10 cellular contexts compared by ENCODE assay signal in genomic region chr5:14806452-14806851, GRCh38.
DNase-seq lines count a peak whose midpoint lies in the region; ATAC-seq, FAIRE-seq and TF ChIP-seq lines count a peak whose summit lies in the region.
"Had no signal": no experiment of that assay in that cellular context is flagged by ENCODE, and none has a peak within 500 bp of the region (broad histone marks: within the 10 kb centered on the region; RNA-seq: fewer than 3 reads in every experiment).

No MANE protein-coding gene starts in this region.

- H2BK120ac ChIP-seq in IMR-90 (ENCODE audit: low read depth, low read length): no peak overlapping the region; the same call in 1 of the 2 replicates

- no peak overlapping the region for H2AK5ac ChIP-seq in IMR-90 (ENCODE audit: low read depth, low read length)

- intact Hi-C loops in IMR-90 (cut with micrococcal nuclease): no loop called here

- H4K8ac ChIP-seq in IMR-90 (ENCODE audit: low read depth in 2 of 2, low read length in 2 of 2): peak overlapping the region in 1 of 2 experiments; percentile 61; a peak in 1 of 4 replicates

- peak overlapping the region; percentile 50; the same call in 1 of the 2 replicates for H3K14ac ChIP-seq in IMR-90 (replicated peaks; ENCODE audit: low read depth, low read length)

- ATAC-seq in IMR-90 (ENCODE audit: low read depth): peak; percentile 35
- no peak for ATAC-seq in HG03354 (IDR thresholded peaks at IDR 0.05; ENCODE audit: poor library complexity, severe bottlenecking, unreplicated experiment)

- TF ChIP-seq RAD21 in IMR-90 (IDR thresholded peaks at IDR 0.05; ENCODE audit: low read length): no peak

- no peak for FAIRE-seq in small intestine (lab: Jason Lieb, UNC)

- H3K27me3 ChIP-seq in IMR-90 (ENCODE audit: control insufficient read depth, insufficient read depth, low read length): no peaks in the 10 kb centered on the region
- H3K27me3 ChIP-seq in small intestine (ENCODE audit: control insufficient read depth in 2 of 2, insufficient read depth in 2 of 2, low read length in 2 of 2): no peaks in the 10 kb centered on the region

- no peak overlapping the region for H3K4me3 ChIP-seq in IMR-90 (ENCODE audit: insufficient read depth, low read depth, low read length)
- H3K4me3 ChIP-seq in choroid plexus epithelial cell (ENCODE audit: low read depth, low read length): no peak overlapping the region
- H3K4me3 ChIP-seq in small intestine (ENCODE audit: low read depth in 1 of 2, low read length in 2 of 2): no peak overlapping the region

- no peak overlapping the region for H3K56ac ChIP-seq in IMR-90 (ENCODE audit: extremely low read depth, insufficient read depth, low read length)

- no peak for TF ChIP-seq POLR2A in IMR-90 (IDR thresholded peaks at IDR 0.05; ENCODE audit: low read depth, low read length)
- TF ChIP-seq POLR2A in erythroblast (IDR thresholded peaks at IDR 0.05; ENCODE audit: low read length): no peak

- peak overlapping the region; percentile 35; the same call in 1 of the 2 replicates for H3K23ac ChIP-seq in IMR-90 (ENCODE audit: low read depth, low read length)

- H3K4me1 ChIP-seq in IMR-90 (ENCODE audit: control insufficient read depth, insufficient read depth, low read length) (peaks cover 22% of the 10 kb centered on the region), small intestine (ENCODE audit: control insufficient read depth in 2 of 2, insufficient read depth in 1 of 2, low read depth in 1 of 2, low read length in 1 of 2) (peaks cover 0 to 4% of the 10 kb centered on the region in 2 donors)

- no TSS peak for BruUV-seq in IMR-90 (replicated peaks; lab: Mats Ljungman, UMichigan)

- H2BK5ac ChIP-seq in IMR-90 (ENCODE audit: low read depth, low read length, poor library complexity, severe bottlenecking): peak overlapping the region; percentile 59

- H2AK9ac ChIP-seq in IMR-90 (replicated peaks; ENCODE audit: low read depth, low read length, poor library complexity): no peak overlapping the region

- H3K9me1 ChIP-seq in IMR-90 (ENCODE audit: insufficient read depth, low read length): peaks cover 3% of the 10 kb centered on the region; the same call in 1 of the 2 replicates

- H3K79me1 ChIP-seq in IMR-90 (ENCODE audit: low read depth in 1 of 2, low read length in 2 of 2): peaks cover 6 to 12% of the 10 kb centered on the region in 2 experiments; a peak in 2 of 4 replicates

- no peak for TF ChIP-seq CTCF in IMR-90 (conservative IDR thresholded peaks at IDR 0.05; ENCODE audit: low read depth, low read length)
- TF ChIP-seq CTCF in choroid plexus epithelial cell (conservative IDR thresholded peaks at IDR 0.05; ENCODE audit: low read depth, low read length): no peak

- dilution Hi-C loops in IMR-90 (cut with HindIII; ENCODE audit: low sequenced_read_pairs, unreplicated experiment): no loop called here

- H3K27ac ChIP-seq in IMR-90 (ENCODE audit: insufficient read depth, low read length) (peak overlapping the region; percentile 13; the same call in 1 of the 2 replicates), small intestine (ENCODE audit: low read depth in 1 of 2, low read length in 1 of 2) (no peak overlapping the region)
- H3K27ac ChIP-seq: epithelial cell of prostate had no signal

- no CpG with 5 or more reads among the region's 7 CpGs for WGBS in IMR-90 (ENCODE audit: extremely low coverage in 2 of 2, insufficient read length in 1 of 2), 2 experiments
- WGBS in small intestine, 3 donors: 70 to 92% (median 87%) methylated on average over 7 of the region's 7 CpGs

- peak overlapping the region; percentile 24; the same call in 1 of the 2 replicates for H3K18ac ChIP-seq in IMR-90 (ENCODE audit: low read depth, low read length)

- no peaks in the 10 kb centered on the region for H4K20me1 ChIP-seq in IMR-90 (ENCODE audit: insufficient read depth, low read length)

- H4K5ac ChIP-seq in IMR-90 (ENCODE audit: low read depth, low read length): peak overlapping the region; percentile 67; the same call in 1 of the 2 replicates

- H3K36me3 ChIP-seq in IMR-90 (ENCODE audit: control insufficient read depth, insufficient read depth, low read length) (no peaks in the 10 kb centered on the region; the same call in 1 of the 2 replicates), small intestine (ENCODE audit: control insufficient read depth in 2 of 2, insufficient read depth in 2 of 2, low read length in 2 of 2) (no peaks in the 10 kb centered on the region)

- POLR2A ChIA-PET in IMR-90 (lab: Charles Lee; ENCODE audit: unreplicated experiment): no interaction called here

- H4K91ac ChIP-seq in IMR-90 (ENCODE audit: insufficient read depth, low read depth, low read length): no peak overlapping the region

- CTCF ChIA-PET in IMR-90 (lab: Yijun Ruan, JAX): interaction anchor here (1.0 kb wide), 2 partner anchors 11 to 66 kb away, joined by 3 read pairs; no protein-coding TSS in a partner anchor

- in situ Hi-C loops in IMR-90 (cut with MboI; ENCODE audit: low sequenced_read_pairs): no loop called here

- H2BK15ac ChIP-seq in IMR-90 (ENCODE audit: low read depth, low read length): peak overlapping the region; percentile 44; the same call in 1 of the 3 replicates

- H3K4ac ChIP-seq in IMR-90 (ENCODE audit: low read depth, low read length): peak overlapping the region; percentile 34; the same call in 1 of the 2 replicates

- H3K9ac ChIP-seq in IMR-90 (ENCODE audit: low read depth, low read length): no peak overlapping the region

- H3K9me3 ChIP-seq in IMR-90 (ENCODE audit: control insufficient read depth, insufficient read depth, low read length) (no peaks in the 10 kb centered on the region), small intestine (ENCODE audit: control insufficient read depth, low read depth) (no peaks in the 10 kb centered on the region)

- H2AFZ ChIP-seq in IMR-90 (replicated peaks; ENCODE audit: low read length, poor library complexity): peak overlapping the region; percentile 24

- peak overlapping the region; percentile 38 for H2BK20ac ChIP-seq in IMR-90 (ENCODE audit: low read depth, low read length)

- DNase-seq in IMR-90 (peak; percentile 89), choroid plexus epithelial cell (ENCODE audit: low read depth) (peak; percentile 94), left kidney (ENCODE audit: low read depth, low spot score) (peak; percentile 71), stromal cell of bone marrow (ENCODE audit: low read depth) (peak; percentile 96), erythroblast (lab: John Stamatoyannopoulos, UW) (no peak), small intestine (no peak)
- DNase-seq in stimulated activated CD4-positive, alpha-beta T cell treated with anti-CD3 and anti-CD28 coated beads, Interleukin-12 subunit alpha, Interleukin-12 subunit beta, amount 100 ng/mL, for 4 hours: no peak
- DNase-seq: activated CD4-positive, alpha-beta T cell treated with anti-CD3 and anti-CD28 coated beads, Interleukin-2, amount 50 U/mL, for 48 hours had no signal

- peak overlapping the region; percentile 49; the same call in 1 of the 2 replicates for H3K4me2 ChIP-seq in IMR-90 (ENCODE audit: low read depth, low read length)

TF ChIP-seq in IMR-90, 13 proteins besides CTCF, POLR2A, EP300 and RAD21:
- TF ChIP-seq BHLHE40 (IDR thresholded peaks at IDR 0.05; ENCODE audit: low read depth, low read length): 0 out of 2 replicates have a peak, but pooled peaks have one; percentile 33
- no peak for TF ChIP-seq RCOR1 (IDR thresholded peaks at IDR 0.05; ENCODE audit: insufficient replicate concordance, low read length)
- no peak for TF ChIP-seq CHD1 (IDR thresholded peaks at IDR 0.05; ENCODE audit: low read depth, low read length)
TF ChIP-seq in IMR-90: peak in this region for 1.

Comparison
In these comparisons a context has a peak if more than half of its experiments do, and no peak if none do; other contexts are left out.
1. DNase-seq: peak in IMR-90 (single experiment), choroid plexus epithelial cell (single experiment), left kidney (single experiment) and stromal cell of bone marrow (single experiment); none in erythroblast (0 of 2), small intestine (single experiment) and stimulated activated CD4-positive, alpha-beta T cell treated with anti-CD3 and anti-CD28 coated beads, Interleukin-12 subunit alpha, Interleukin-12 subunit beta, amount 100 ng/mL, for 4 hours (single experiment).